Comparison of ENCODE assay signal across 9 cellular contexts in the genomic region with DNA sequence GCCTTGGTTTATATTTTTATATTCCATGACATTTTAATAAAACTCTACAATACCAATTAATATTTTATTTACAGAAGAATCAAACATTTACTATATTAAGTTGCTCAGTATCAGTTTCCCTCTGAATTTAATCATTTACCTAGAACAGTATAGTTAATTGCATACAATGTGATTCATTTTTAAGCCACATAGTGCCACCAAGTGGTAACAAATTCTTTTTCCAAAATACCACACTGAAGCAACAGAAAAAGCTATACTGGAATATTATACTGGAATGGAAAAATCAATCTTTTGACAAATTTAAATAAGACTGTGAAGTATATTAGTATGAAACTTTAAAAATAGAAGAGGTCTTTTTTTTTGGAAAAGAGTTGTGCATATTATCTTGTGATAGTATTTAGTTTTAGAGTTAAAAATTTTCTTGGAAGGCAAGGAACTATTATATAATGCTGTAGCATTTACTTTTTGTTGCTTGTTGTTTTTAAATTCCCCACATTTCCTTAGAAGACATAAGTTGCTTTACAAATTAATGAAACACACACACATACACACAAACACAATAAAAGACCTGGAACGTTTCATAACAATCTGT. TPM values are rescaled to one million over a fixed set of nuclear protein-coding genes. Genes with fewer than 3 reads are reported as not detected.
DNase-seq lines count a peak whose midpoint lies in the region; ATAC-seq, FAIRE-seq and TF ChIP-seq lines count a peak whose summit lies in the region.
"Had no signal": no experiment of that assay in that cellular context is flagged by ENCODE, and none has a peak within 500 bp of the region (broad histone marks: within the 10 kb centered on the region; RNA-seq: fewer than 3 reads in every experiment).

No MANE protein-coding gene starts in this region.

- ATAC-seq in GM21526 (IDR thresholded peaks at IDR 0.05; ENCODE audit: low FRiP score, unreplicated experiment) (no peak), GM21723 (IDR thresholded peaks at IDR 0.05; ENCODE audit: unreplicated experiment) (no peak)

- no peaks in the 10 kb centered on the region for H3K4me1 Mint-ChIP-seq in mesothelial cell of epicardium
- H3K4me1 Mint-ChIP-seq in activated naive CD4-positive, alpha-beta T cell treated with anti-CD3 and anti-CD28 coated beads for 36 hours (ENCODE audit: low read depth): peaks cover 40% of the 10 kb centered on the region

- H3K4me3 Mint-ChIP-seq in mesothelial cell of epicardium: no peak overlapping the region
- no peak overlapping the region for H3K4me3 Mint-ChIP-seq in activated naive CD4-positive, alpha-beta T cell treated with anti-CD3 and anti-CD28 coated beads for 36 hours
- H3K4me3 Mint-ChIP-seq: IgD-negative memory B cell had no signal

- intact Hi-C loops in activated naive CD4-positive, alpha-beta T cell treated with anti-CD3 and anti-CD28 coated beads for 36 hours (cut with micrococcal nuclease): loop anchor here (1.0 to 10.0 kb wide), 5 partner anchors 112 to 386 kb away; no protein-coding TSS in a partner anchor

- DNase-seq in astrocyte of the hippocampus (ENCODE audit: low read depth, low spot score) (peak; percentile 28), mesothelial cell of epicardium (ENCODE audit: low spot score in 2 of 2, unreplicated experiment in 2 of 2) (no peak), NCI-H1436 (lab: John Stamatoyannopoulos, UW) (no peak)
- DNase-seq in activated naive CD4-positive, alpha-beta T cell treated with anti-CD3 and anti-CD28 coated beads for 36 hours: no peak

- peaks cover 11% of the 10 kb centered on the region for H3K9me3 Mint-ChIP-seq in mesothelial cell of epicardium
- H3K9me3 Mint-ChIP-seq in activated naive CD4-positive, alpha-beta T cell treated with anti-CD3 and anti-CD28 coated beads for 36 hours: no peaks in the 10 kb centered on the region
- H3K9me3 Mint-ChIP-seq: IgD-negative memory B cell had no signal

- FAIRE-seq in G401.6 (lab: Jason Lieb, UNC): peak; percentile 96

- TF ChIP-seq CTCF in LNCAP (IDR thresholded peaks at IDR 0.05): peak; percentile 57; the same call in 1 of the 2 replicates
- TF ChIP-seq CTCF in mesothelial cell of epicardium (IDR thresholded peaks at IDR 0.05; ENCODE audit: unreplicated experiment): peak; percentile 28

- CTCF ChIA-PET in activated naive CD4-positive, alpha-beta T cell treated with anti-CD3 and anti-CD28 coated beads for 36 hours (lab: Charles Lee): interaction anchor here (0.6 to 1.1 kb wide), 5 partner anchors 11 to 243 kb away, joined by 3 to 4 read pairs (median 4); no protein-coding TSS in a partner anchor

- peaks cover 21% of the 10 kb centered on the region for H3K36me3 Mint-ChIP-seq in mesothelial cell of epicardium
- peaks cover 17% of the 10 kb centered on the region for H3K36me3 Mint-ChIP-seq in activated naive CD4-positive, alpha-beta T cell treated with anti-CD3 and anti-CD28 coated beads for 36 hours (ENCODE audit: low read depth)

- H3K27ac Mint-ChIP-seq in mesothelial cell of epicardium: no peak overlapping the region
- H3K27ac Mint-ChIP-seq in activated naive CD4-positive, alpha-beta T cell treated with anti-CD3 and anti-CD28 coated beads for 36 hours: no peak overlapping the region

- H3K27me3 Mint-ChIP-seq in mesothelial cell of epicardium (ENCODE audit: low read depth): no peaks in the 10 kb centered on the region
- no peaks in the 10 kb centered on the region for H3K27me3 Mint-ChIP-seq in activated naive CD4-positive, alpha-beta T cell treated with anti-CD3 and anti-CD28 coated beads for 36 hours (ENCODE audit: low read depth)
- H3K27me3 Mint-ChIP-seq: IgD-negative memory B cell had no signal

RNA-seq across cellular contexts. Expression of a gene that starts 57.3 kb away (rescaled TPM):
- 73.3 to 77.9 TPM (median 77.7 TPM) in 3 replicates for total RNA-seq in mesothelial cell of epicardium
- total RNA-seq in activated naive CD4-positive, alpha-beta T cell treated with anti-CD3 and anti-CD28 coated beads for 36 hours: 10 to 100 TPM; 42.4 to 42.8 TPM
